In the genomic region with DNA sequence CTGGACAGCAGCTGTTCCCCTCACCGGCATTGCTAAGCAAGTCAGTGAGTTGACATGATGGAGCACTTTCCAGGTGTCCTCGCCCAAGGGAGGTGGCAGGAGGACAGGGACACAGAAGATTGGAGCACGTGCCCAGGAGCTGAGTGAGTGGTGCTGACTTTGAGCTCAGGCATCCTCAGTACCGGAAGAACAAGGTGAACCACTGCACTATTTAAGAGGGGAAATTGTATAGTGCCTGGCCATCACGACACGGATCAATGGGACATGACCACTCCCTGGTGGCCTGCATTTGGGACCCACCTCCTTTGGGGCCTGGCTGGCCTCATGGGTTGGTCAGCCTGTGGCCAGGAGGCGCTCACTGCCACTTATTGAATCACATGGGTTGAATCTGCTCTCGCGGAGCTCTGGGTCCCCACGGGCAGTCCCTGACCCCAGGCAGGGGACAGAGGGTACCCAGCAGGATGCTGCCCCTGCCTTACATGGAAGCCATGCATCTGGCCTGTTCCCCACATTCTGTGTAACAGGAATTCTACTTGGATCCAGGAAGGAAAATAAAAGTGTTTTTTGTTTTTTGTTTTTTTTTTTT, we compare ENCODE assay signal across 27 cellular contexts.
"Had no signal": no experiment of that assay in that cellular context is flagged by ENCODE, and none has a peak within 500 bp of the region (broad histone marks: within the 10 kb centered on the region; RNA-seq: fewer than 3 reads in every experiment).

No MANE protein-coding gene starts in this region.

- H3K9me3 ChIP-seq: esophagus squamous epithelium, heart right ventricle, lower lobe of right lung, suprapubic skin, tibial artery had no signal

- H3K4me3 ChIP-seq: esophagus squamous epithelium, heart right ventricle, lower lobe of right lung, neural progenitor cell, spleen, suprapubic skin, tibial artery had no signal

- H3K4me3 Mint-ChIP-seq: activated CD4-positive, alpha-beta T cell treated with anti-CD3 and anti-CD28 coated beads for 36 hours; activated naive CD4-positive, alpha-beta T cell treated with anti-CD3 and anti-CD28 coated beads, Interleukin-2, amount 10 ng/mL, durations not matched to agents 7 days and 5 days; activated naive CD8-positive, alpha-beta T cell treated with anti-CD3 and anti-CD28 coated beads, Interleukin-2, amount 10 ng/mL, durations not matched to agents 7 days and 5 days; activated T-cell treated with anti-CD3 and anti-CD28 coated beads, Interleukin-2, amount 50 U/mL, for 24 hours; dendritic cell treated with granulocyte-macrophage colony-stimulating factor and Interleukin-4, amounts not matched to agents 40 ng/mL and 50 ng/mL, for 4 days; natural killer cell; neural progenitor cell; T-helper 17 cell had no signal

- H3K4me2 ChIP-seq: neural progenitor cell had no signal

- H3K36me3 Mint-ChIP-seq: activated naive CD4-positive, alpha-beta T cell treated with anti-CD3 and anti-CD28 coated beads, Interleukin-2, amount 10 ng/mL, durations not matched to agents 7 days and 5 days; activated naive CD8-positive, alpha-beta T cell treated with anti-CD3 and anti-CD28 coated beads, Interleukin-2, amount 10 ng/mL, durations not matched to agents 7 days and 5 days; natural killer cell; neural progenitor cell had no signal

- H3K27me3 Mint-ChIP-seq: activated naive CD4-positive, alpha-beta T cell treated with anti-CD3 and anti-CD28 coated beads, Interleukin-2, amount 10 ng/mL, durations not matched to agents 7 days and 5 days; activated naive CD8-positive, alpha-beta T cell treated with anti-CD3 and anti-CD28 coated beads, Interleukin-2, amount 10 ng/mL, durations not matched to agents 7 days and 5 days; dendritic cell treated with granulocyte-macrophage colony-stimulating factor and Interleukin-4, amounts not matched to agents 40 ng/mL and 50 ng/mL, for 4 days had no signal

- H3K4me1 Mint-ChIP-seq: activated CD4-positive, alpha-beta T cell treated with anti-CD3 and anti-CD28 coated beads for 36 hours; activated naive CD4-positive, alpha-beta T cell treated with anti-CD3 and anti-CD28 coated beads, Interleukin-2, amount 10 ng/mL, durations not matched to agents 7 days and 5 days; activated naive CD8-positive, alpha-beta T cell treated with anti-CD3 and anti-CD28 coated beads, Interleukin-2, amount 10 ng/mL, durations not matched to agents 7 days and 5 days; natural killer cell; neural progenitor cell; T-helper 17 cell had no signal

- H3K4me1 ChIP-seq: esophagus squamous epithelium, lower lobe of right lung, neural progenitor cell, spleen, suprapubic skin, tibial artery had no signal

- ATAC-seq: activated CD4-positive, alpha-beta T cell treated with anti-CD3 and anti-CD28 coated beads for 36 hours; heart right ventricle; left lobe of liver; lower lobe of right lung; natural killer cell; right cardiac atrium; T-helper 17 cell had no signal

- H3K27me3 ChIP-seq: esophagus squamous epithelium, neural progenitor cell, tibial artery had no signal

- H3K9ac ChIP-seq: neural progenitor cell had no signal

- DNase-seq: activated CD4-positive, alpha-beta T cell treated with anti-CD3 and anti-CD28 coated beads for 36 hours; activated CD4-positive, alpha-beta T cell treated with anti-CD3 and anti-CD28 coated beads, Interleukin-2, amount 50 U/mL, for 48 hours; activated CD4-positive, CD25-positive, alpha-beta regulatory T cell; activated CD8-positive, alpha-beta memory T cell treated with anti-CD3 and anti-CD28 coated beads, Interleukin-2, amount 50 U/mL, for 48 hours; activated gamma-delta T cell; activated naive CD4-positive, alpha-beta T cell treated with anti-CD3 and anti-CD28 coated beads, Interleukin-2, amount 10 ng/mL, durations not matched to agents 7 days and 5 days; activated naive CD8-positive, alpha-beta T cell treated with anti-CD3 and anti-CD28 coated beads, Interleukin-2, amount 10 ng/mL, durations not matched to agents 7 days and 5 days; activated T-cell treated with anti-CD3 and anti-CD28 coated beads, Interleukin-2, amount 50 U/mL, for 24 hours; amniotic stem cell; central memory CD4-positive, alpha-beta T cell; effector CD4-positive, alpha-beta T cell; esophagus squamous epithelium; foreskin melanocyte; heart right ventricle; kidney glomerular epithelial cell; lower lobe of right lung; mesenchymal stem cell; natural killer cell; right cardiac atrium; spleen; stimulated activated naive CD4-positive, alpha-beta T cell; T-helper 17 cell; tibial artery had no signal

- H3K27ac Mint-ChIP-seq: activated CD4-positive, alpha-beta T cell treated with anti-CD3 and anti-CD28 coated beads for 36 hours; activated naive CD4-positive, alpha-beta T cell treated with anti-CD3 and anti-CD28 coated beads, Interleukin-2, amount 10 ng/mL, durations not matched to agents 7 days and 5 days; activated naive CD8-positive, alpha-beta T cell treated with anti-CD3 and anti-CD28 coated beads, Interleukin-2, amount 10 ng/mL, durations not matched to agents 7 days and 5 days; activated T-cell treated with anti-CD3 and anti-CD28 coated beads, Interleukin-2, amount 50 U/mL, for 24 hours; dendritic cell treated with granulocyte-macrophage colony-stimulating factor and Interleukin-4, amounts not matched to agents 40 ng/mL and 50 ng/mL, for 4 days; natural killer cell; neural progenitor cell; T-helper 17 cell had no signal

- H2AFZ ChIP-seq: neural progenitor cell had no signal

- H3K9me3 Mint-ChIP-seq: activated T-cell treated with anti-CD3 and anti-CD28 coated beads, Interleukin-2, amount 50 U/mL, for 24 hours had no signal

- H3K36me3 ChIP-seq: esophagus squamous epithelium, heart right ventricle, lower lobe of right lung, neural progenitor cell, spleen, suprapubic skin, tibial artery had no signal

- H3K27ac ChIP-seq: esophagus squamous epithelium, heart right ventricle, lower lobe of right lung, neural progenitor cell, spleen, suprapubic skin, tibial artery had no signal
